10 cellular contexts compared by ENCODE assay signal in the genomic region with DNA sequence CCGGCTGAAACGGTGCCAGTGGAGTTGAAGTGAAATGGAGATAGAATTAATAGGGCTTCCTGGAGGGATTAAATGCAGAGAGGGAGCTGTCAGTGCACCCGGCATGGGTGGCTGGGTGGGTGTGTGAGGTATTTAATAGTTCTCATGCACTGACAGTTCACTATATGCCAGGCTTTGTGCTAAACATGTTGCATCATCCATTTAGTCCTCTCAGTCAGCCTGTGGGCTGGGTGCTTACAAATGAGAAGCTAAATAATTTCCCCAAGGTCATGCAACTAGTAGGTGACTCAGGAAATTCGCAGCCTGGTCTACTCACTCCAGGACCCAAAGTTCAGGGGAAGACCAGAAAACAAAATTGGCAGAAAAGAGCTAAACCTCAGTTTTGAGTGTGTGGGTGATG.
DNase-seq lines count a peak whose midpoint lies in the region; ATAC-seq and TF ChIP-seq lines count a peak whose summit lies in the region.
"Had no signal": no experiment of that assay in that cellular context is flagged by ENCODE, and none has a peak within 500 bp of the region (broad histone marks: within the 10 kb centered on the region; RNA-seq: fewer than 3 reads in every experiment).

No MANE protein-coding gene starts in this region.

- H3K4me1 Mint-ChIP-seq in GM23338 (peaks cover 25% of the 10 kb centered on the region), T-helper 17 cell (peaks cover 10% of the 10 kb centered on the region), CD14-positive monocyte (no peaks in the 10 kb centered on the region)

- in situ Hi-C loops in transverse colon (cut with MboI; ENCODE audit: low pct_ligation_motif_present in 1 of 4, low pct_unique_long_range_greater_than_20kb in 1 of 4, low sequenced_read_pairs in 3 of 4), result no loop called here

- no peaks in the 10 kb centered on the region for H3K9me2 ChIP-seq in GM23338 (ENCODE audit: insufficient read depth)

- H3K9me3 Mint-ChIP-seq in GM23338 (no peaks in the 10 kb centered on the region; the same call in 2 of the 3 replicates), CD14-positive monocyte (peaks cover 0 to 3% (median 0%) of the 10 kb centered on the region in 7 donors)

- no peak overlapping the region for H3K4me2 ChIP-seq in GM23338

- H3K36me3 ChIP-seq in GM23338 (ENCODE audit: insufficient read depth) (no peaks in the 10 kb centered on the region), transverse colon (no peaks in the 10 kb centered on the region), tibial nerve (no peaks in the 10 kb centered on the region)

- no peak for TF ChIP-seq POLR2A in transverse colon (IDR thresholded peaks at IDR 0.05)
- no peak for TF ChIP-seq POLR2A in tibial nerve (IDR thresholded peaks at IDR 0.05)

- 72 to 85% methylated on average over 4 of the region's 4 CpGs for WGBS in transverse colon (ENCODE audit: low coverage in 1 of 2), 2 donors
- WGBS in tibial nerve, 2 donors, result 70 to 76% methylated on average over 4 of the region's 4 CpGs

- peaks cover 4% of the 10 kb centered on the region for H3K27me3 Mint-ChIP-seq in GM23338 (ENCODE audit: insufficient read depth, low read depth, poor library complexity)
- H3K27me3 Mint-ChIP-seq in T-helper 17 cell, result peaks cover 13% of the 10 kb centered on the region
- peaks cover 2 to 8% (median 3%) of the 10 kb centered on the region in 3 donors for H3K27me3 Mint-ChIP-seq in CD14-positive monocyte (ENCODE audit: low read depth in 3 of 3)

- H3K4me3 Mint-ChIP-seq in GM23338 (no peak overlapping the region), T-helper 17 cell (no peak overlapping the region), CD14-positive monocyte (no peak overlapping the region)

- H3K4me1 ChIP-seq in GM23338 (ENCODE audit: insufficient read depth), result peaks cover 9% of the 10 kb centered on the region
- H3K4me1 ChIP-seq in foreskin keratinocyte, result no peaks in the 10 kb centered on the region
- peaks cover 0 to 10% (median 0%) of the 10 kb centered on the region in 4 donors for H3K4me1 ChIP-seq in transverse colon
- peaks cover 0 to 12% (median 2%) of the 10 kb centered on the region in 4 donors for H3K4me1 ChIP-seq in tibial nerve
- H3K4me1 ChIP-seq: psoas muscle had no signal

- ATAC-seq in GM23338, result no peak
- no peak for ATAC-seq in T-helper 17 cell
- peak; percentile 27 for ATAC-seq in foreskin keratinocyte
- ATAC-seq in Right ventricle myocardium superior (ENCODE audit: poor library complexity), result no peak
- ATAC-seq: psoas muscle had no signal

- H4K20me1 ChIP-seq in GM23338 (replicated peaks; ENCODE audit: insufficient read depth), result no peaks in the 10 kb centered on the region

- no peak for TF ChIP-seq EP300 in transverse colon (IDR thresholded peaks at IDR 0.05; ENCODE audit: low read depth)
- no peak for TF ChIP-seq EP300 in tibial nerve (IDR thresholded peaks at IDR 0.05)

- H3K27me3 ChIP-seq in GM23338 (ENCODE audit: insufficient read depth) (no peaks in the 10 kb centered on the region), foreskin keratinocyte (peaks cover 7% of the 10 kb centered on the region), transverse colon (no peaks in the 10 kb centered on the region), tibial nerve (no peaks in the 10 kb centered on the region)
- H3K27me3 ChIP-seq: dorsolateral prefrontal cortex had no signal

- H3F3A ChIP-seq in GM23338 (replicated peaks; ENCODE audit: low read depth), result no peaks in the 10 kb centered on the region

- peak overlapping the region; percentile 79 for H2AFZ ChIP-seq in GM23338

- no peaks in the 10 kb centered on the region for H3K79me2 ChIP-seq in GM23338 (replicated peaks; ENCODE audit: insufficient read depth)

- H3K27ac ChIP-seq in GM23338 (ENCODE audit: low read depth) (no peak overlapping the region), foreskin keratinocyte (no peak overlapping the region), transverse colon (no peak overlapping the region), tibial nerve (no peak overlapping the region)
- H3K27ac ChIP-seq: dorsolateral prefrontal cortex, psoas muscle had no signal

- peak overlapping the region; percentile 66; the same call in 1 of the 2 replicates for H3K27ac Mint-ChIP-seq in GM23338
- peak overlapping the region; percentile 39 for H3K27ac Mint-ChIP-seq in T-helper 17 cell
- H3K27ac Mint-ChIP-seq in CD14-positive monocyte, result no peak overlapping the region

- no peaks in the 10 kb centered on the region for H3K9me3 ChIP-seq in T-helper 17 cell (ENCODE audit: control insufficient read depth, low read length, poor library complexity, severe bottlenecking)
- H3K9me3 ChIP-seq in transverse colon, result no peaks in the 10 kb centered on the region
- H3K9me3 ChIP-seq in tibial nerve, result no peaks in the 10 kb centered on the region
- H3K9me3 ChIP-seq: psoas muscle had no signal

- DNase-seq in AG08396 (ENCODE audit: low spot score) (peak; percentile 25), GM23338 (ENCODE audit: low spot score) (no peak), T-helper 17 cell (no peak), foreskin keratinocyte (peak; percentile 2 to 30), transverse colon (no peak), tibial nerve (ENCODE audit: low spot score in 2 of 2) (no peak), CD14-positive monocyte (ENCODE audit: low spot score) (no peak), Right ventricle myocardium superior (no peak)
- DNase-seq: dorsolateral prefrontal cortex, psoas muscle had no signal

- intact Hi-C loops in transverse colon (cut with DNase I; ENCODE audit: low total_unique reads) (no loop called here), CD14-positive monocyte (cut with micrococcal nuclease) (no loop called here), Right ventricle myocardium superior (cut with DNase I) (no loop called here)

- TF ChIP-seq CTCF in GM23338 (conservative IDR thresholded peaks at IDR 0.05; ENCODE audit: low read depth in 2 of 2) (no peak), foreskin keratinocyte (conservative IDR thresholded peaks at IDR 0.05) (no peak), transverse colon (IDR thresholded peaks at IDR 0.05) (no peak), tibial nerve (IDR thresholded peaks at IDR 0.05) (no peak), CD14-positive monocyte (IDR thresholded peaks at IDR 0.05) (no peak)

- H3K4me3 ChIP-seq in GM23338 (no peak overlapping the region), transverse colon (no peak overlapping the region), tibial nerve (no peak overlapping the region)
- H3K4me3 ChIP-seq: dorsolateral prefrontal cortex, psoas muscle had no signal

- H3K36me3 Mint-ChIP-seq in GM23338 (ENCODE audit: low read depth) (no peaks in the 10 kb centered on the region), T-helper 17 cell (ENCODE audit: low read depth) (no peaks in the 10 kb centered on the region), CD14-positive monocyte (no peaks in the 10 kb centered on the region)

TF ChIP-seq in GM23338, 12 proteins besides CTCF, POLR2A, EP300 and RAD21 (continues in another document):
- no peak for TF ChIP-seq STAT1 (IDR thresholded peaks at IDR 0.05; ENCODE audit: unreplicated experiment)
- TF ChIP-seq ZNF114 (CRISPR knock-in tag; IDR thresholded peaks at IDR 0.05), result no peak
- TF ChIP-seq, protein P1, sequence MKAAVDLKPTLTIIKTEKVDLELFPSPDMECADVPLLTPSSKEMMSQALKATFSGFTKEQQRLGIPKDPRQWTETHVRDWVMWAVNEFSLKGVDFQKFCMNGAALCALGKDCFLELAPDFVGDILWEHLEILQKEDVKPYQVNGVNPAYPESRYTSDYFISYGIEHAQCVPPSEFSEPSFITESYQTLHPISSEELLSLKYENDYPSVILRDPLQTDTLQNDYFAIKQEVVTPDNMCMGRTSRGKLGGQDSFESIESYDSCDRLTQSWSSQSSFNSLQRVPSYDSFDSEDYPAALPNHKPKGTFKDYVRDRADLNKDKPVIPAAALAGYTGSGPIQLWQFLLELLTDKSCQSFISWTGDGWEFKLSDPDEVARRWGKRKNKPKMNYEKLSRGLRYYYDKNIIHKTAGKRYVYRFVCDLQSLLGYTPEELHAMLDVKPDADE (IDR thresholded peaks at IDR 0.05), result no peak
- no peak for TF ChIP-seq JUNB (IDR thresholded peaks at IDR 0.05; ENCODE audit: unreplicated experiment)
- TF ChIP-seq POLR2AphosphoS5 (IDR thresholded peaks at IDR 0.05; ENCODE audit: low read depth), result no peak
- no peak for TF ChIP-seq NANOG (IDR thresholded peaks at IDR 0.05; ENCODE audit: borderline replicate concordance)

Comparison
In these comparisons a context has a peak if more than half of its experiments do, and no peak if none do; other contexts are left out.
1. DNase-seq: peak in AG08396 (single experiment) and foreskin keratinocyte (2 of 2); none in GM23338 (single experiment), T-helper 17 cell (0 of 3), transverse colon (single experiment), tibial nerve (0 of 2), CD14-positive monocyte (single experiment) and Right ventricle myocardium superior (single experiment).
2. H3K27ac Mint-ChIP-seq: peak in GM23338 (single experiment) and T-helper 17 cell (single experiment); none in CD14-positive monocyte (0 of 7).